22 cellular contexts compared by ENCODE assay signal in genomic region chr6:142399739-142400138, GRCh38.
"Had no signal": no experiment of that assay in that cellular context is flagged by ENCODE, and none has a peak within 500 bp of the region (broad histone marks: within the 10 kb centered on the region; RNA-seq: fewer than 3 reads in every experiment).

No MANE protein-coding gene starts in this region.

- H3K27ac ChIP-seq: coronary artery, dorsolateral prefrontal cortex, epithelial cell of prostate, esophagus squamous epithelium, gastrocnemius medialis, heart left ventricle, left lung, lower lobe of right lung had no signal

- H3K4me1 ChIP-seq: esophagus squamous epithelium, gastrocnemius medialis, heart left ventricle, left lung, lower lobe of right lung had no signal

- H3K4me3 ChIP-seq: coronary artery, dorsolateral prefrontal cortex, esophagus squamous epithelium, gastrocnemius medialis, heart left ventricle, left lung, lower lobe of right lung, mucosa of descending colon had no signal

- H3K27me3 ChIP-seq: esophagus squamous epithelium, gastrocnemius medialis, left lung had no signal

- H3K36me3 ChIP-seq: gastrocnemius medialis, heart left ventricle, left lung, lower lobe of right lung had no signal

- FAIRE-seq: colon, islet of Langerhans, keratinocyte had no signal

- ATAC-seq: esophagus mucosa, gastrocnemius medialis, heart left ventricle, left ventricle myocardium superior, lower lobe of right lung, mucosa of descending colon had no signal

- H3K9me3 ChIP-seq: esophagus squamous epithelium, gastrocnemius medialis, heart left ventricle, left lung, lower lobe of right lung, mucosa of descending colon had no signal

- DNase-seq: dorsolateral prefrontal cortex; effector CD4-positive, alpha-beta T cell; effector memory CD4-positive, alpha-beta T cell; esophagus squamous epithelium; foreskin fibroblast; foreskin melanocyte; gastrocnemius medialis; heart left ventricle; hippocampal formation; left cardiac atrium; left lung; left ventricle myocardium superior; lower lobe of right lung; mesenchymal stem cell; mucosa of descending colon; naive B cell had no signal
